In the genomic region with DNA sequence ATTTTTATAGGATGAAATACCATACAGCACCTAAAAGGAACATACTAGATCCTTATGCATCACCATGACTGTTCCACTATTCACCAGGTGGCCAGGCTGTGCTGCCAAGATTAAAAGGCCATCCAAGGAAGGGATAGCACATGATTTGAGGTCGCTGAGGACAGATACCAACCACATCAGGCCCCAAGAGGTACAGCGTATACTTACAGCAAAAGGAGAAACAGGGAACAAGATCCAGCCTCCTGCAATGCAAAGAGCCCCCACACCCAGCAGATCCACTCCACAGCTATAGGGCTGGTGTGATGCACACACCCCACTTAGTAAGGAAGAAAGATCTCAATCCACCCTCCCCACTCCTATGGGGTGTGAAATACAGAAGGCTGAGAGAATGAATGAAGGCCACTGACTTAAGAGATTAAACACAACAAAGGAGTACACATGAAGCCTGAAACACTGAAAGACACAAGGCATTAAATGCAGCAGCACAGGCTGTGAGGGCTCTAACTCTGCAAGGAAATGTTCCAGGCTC, we compare ENCODE assay signal across 8 cellular contexts. TPM values are rescaled to one million over a fixed set of nuclear protein-coding genes. Genes with fewer than 3 reads are reported as not detected.
A peak's percentile ranks its signal among the peaks of the same experiment; 100 is the strongest.
DNase-seq lines count a peak whose midpoint lies in the region; ATAC-seq, FAIRE-seq and TF ChIP-seq lines count a peak whose summit lies in the region.

No MANE protein-coding gene starts in this region.

- no peak for FAIRE-seq in astrocyte (lab: Jason Lieb, UNC)

- H3K27me3 ChIP-seq in HUES6 (ENCODE audit: control insufficient read depth, insufficient read depth, low read length) (no peaks in the 10 kb centered on the region), astrocyte (ENCODE audit: insufficient read depth, low read length) (no peaks in the 10 kb centered on the region), kidney epithelial cell (ENCODE audit: control insufficient read depth, insufficient read depth, low read length) (no peaks in the 10 kb centered on the region), thymus (ENCODE audit: control insufficient read depth, insufficient read depth) (no peaks in the 10 kb centered on the region)

- no peak for TF ChIP-seq CTCF in astrocyte (IDR thresholded peaks at IDR 0.05; ENCODE audit: insufficient read depth, low read depth, low read length)
- no peak for TF ChIP-seq CTCF in kidney epithelial cell (IDR thresholded peaks at IDR 0.05; ENCODE audit: insufficient read depth, low read length, poor library complexity, severe bottlenecking)

- no peak for ATAC-seq in GM21717 (IDR thresholded peaks at IDR 0.05; ENCODE audit: unreplicated experiment)

- H4K20me1 ChIP-seq in astrocyte (ENCODE audit: insufficient read depth, low read length), result no peaks in the 10 kb centered on the region

- H3K79me2 ChIP-seq in astrocyte (ENCODE audit: insufficient read depth, low read length), result peaks cover 50% of the 10 kb centered on the region

- H2AFZ ChIP-seq in astrocyte (ENCODE audit: low read depth, low read length), result no peak overlapping the region

- peak overlapping the region; percentile 95 for H3K4me3 Mint-ChIP-seq in astrocyte (ENCODE audit: unreplicated experiment)

- no peak overlapping the region for H3K27ac ChIP-seq in HUES6 (ENCODE audit: low read depth, low read length)
- H3K27ac ChIP-seq in astrocyte (ENCODE audit: low read depth, low read length), result no peak overlapping the region
- peak overlapping the region; percentile 57 for H3K27ac ChIP-seq in thymus (ENCODE audit: low read depth)

- H3K27ac Mint-ChIP-seq in astrocyte (ENCODE audit: unreplicated experiment), result no peak overlapping the region

- H3K4me1 Mint-ChIP-seq in astrocyte (ENCODE audit: low read depth, unreplicated experiment), result peaks cover 5% of the 10 kb centered on the region

- H3K9me3 Mint-ChIP-seq in astrocyte (ENCODE audit: unreplicated experiment), result no peaks in the 10 kb centered on the region

- peak overlapping the region; percentile 86 for H3K4me2 ChIP-seq in astrocyte (ENCODE audit: low read length)

- no peaks in the 10 kb centered on the region; the same call in 1 of the 2 replicates for H3K36me3 ChIP-seq in HUES6 (ENCODE audit: control insufficient read depth, insufficient read depth, low read length)
- H3K36me3 ChIP-seq in astrocyte (ENCODE audit: insufficient read depth, low read length), result no peaks in the 10 kb centered on the region
- no peaks in the 10 kb centered on the region for H3K36me3 ChIP-seq in kidney epithelial cell (ENCODE audit: control insufficient read depth, insufficient read depth, low read length)
- H3K36me3 ChIP-seq in thymus (ENCODE audit: control insufficient read depth, insufficient read depth), result no peaks in the 10 kb centered on the region

- DNase-seq in ELR (ENCODE audit: low read depth), result peak; percentile 6
- DNase-seq in astrocyte (ENCODE audit: low read depth), result no peak
- DNase-seq in kidney epithelial cell (ENCODE audit: low read depth), result no peak
- no peak for DNase-seq in mucosa of gallbladder (ENCODE audit: low spot score)
- DNase-seq in HuH-7.5 (ENCODE audit: low spot score), result no peak

- H3K4me1 ChIP-seq in HUES6 (ENCODE audit: control insufficient read depth, insufficient read depth, low read length) (peaks cover 22% of the 10 kb centered on the region), astrocyte (ENCODE audit: insufficient read depth, low read length) (peaks cover 11% of the 10 kb centered on the region), thymus (ENCODE audit: control insufficient read depth, insufficient read depth, low read length) (peaks cover 8% of the 10 kb centered on the region)

- WGBS in thymus, result 67% methylated on average over 2 of the region's 2 CpGs

- H3K36me3 Mint-ChIP-seq in astrocyte (ENCODE audit: low read depth, unreplicated experiment), result peaks cover 2% of the 10 kb centered on the region

- H3K9me3 ChIP-seq in HUES6 (ENCODE audit: control insufficient read depth, insufficient read depth, low read depth, low read length) (peaks cover 5% of the 10 kb centered on the region; the same call in 1 of the 2 replicates), astrocyte (ENCODE audit: insufficient read depth, low read depth, low read length) (no peaks in the 10 kb centered on the region), thymus (ENCODE audit: control insufficient read depth) (peaks cover 1% of the 10 kb centered on the region)

- H3K4me3 ChIP-seq in HUES6 (ENCODE audit: low read depth, low read length) (peak overlapping the region; percentile 97), astrocyte (ENCODE audit: insufficient read depth, low read depth, low read length) (peak overlapping the region; percentile 92), kidney epithelial cell (ENCODE audit: low read depth, low read length) (peak overlapping the region; percentile 75), thymus (ENCODE audit: low read length) (peak overlapping the region; percentile 71)

- peak overlapping the region; percentile 59 for H3K9ac ChIP-seq in HUES6 (ENCODE audit: low read length)
- peak overlapping the region; percentile 86 for H3K9ac ChIP-seq in astrocyte (ENCODE audit: low read length)

- no peaks in the 10 kb centered on the region for H3K27me3 Mint-ChIP-seq in astrocyte (ENCODE audit: low read depth, unreplicated experiment)

RNA-seq across cellular contexts. Expression of a gene that starts 32.0 kb away (rescaled TPM):
- total RNA-seq in astrocyte (20.9 and 21.3 TPM in 2 replicates), kidney epithelial cell (5.8 and 6.3 TPM in 2 replicates), mucosa of gallbladder (28.0 TPM)
- polyA plus RNA-seq in thymus, result 5.0 TPM

RNA-seq across cellular contexts. Expression of a gene that starts 45.5 kb away (rescaled TPM):
- total RNA-seq in astrocyte (4.8 and 5.7 TPM in 2 replicates), kidney epithelial cell (5.3 and 6.9 TPM in 2 replicates), mucosa of gallbladder (6.4 TPM)
- 5.3 TPM for polyA plus RNA-seq in thymus
